ENCODE assay signal across 10 cellular contexts in genomic region chr3:129023909-129024308, GRCh38. TPM values are rescaled to one million over a fixed set of nuclear protein-coding genes. Genes with fewer than 3 reads are reported as not detected.
DNase-seq lines count a peak whose midpoint lies in the region; ATAC-seq, FAIRE-seq and TF ChIP-seq lines count a peak whose summit lies in the region.
"Had no signal": no experiment of that assay in that cellular context is flagged by ENCODE, and none has a peak within 500 bp of the region (broad histone marks: within the 10 kb centered on the region; RNA-seq: fewer than 3 reads in every experiment).

No MANE protein-coding gene starts in this region.

- no peak overlapping the region for H2AFZ ChIP-seq in Karpas-422 (ENCODE audit: low read length)

- no peaks in the 10 kb centered on the region for H3K79me2 ChIP-seq in Karpas-422 (ENCODE audit: low read length)

- H3K9ac ChIP-seq in Karpas-422 (ENCODE audit: low read length), result no peak overlapping the region

- H4K20me1 ChIP-seq in Karpas-422 (ENCODE audit: insufficient read depth, low read depth, low read length), result no peaks in the 10 kb centered on the region

- TF ChIP-seq CTCF in astrocyte of the cerebellum (IDR thresholded peaks at IDR 0.05; ENCODE audit: low read depth, low read length, missing control alignments) (peak; percentile 33), mucosa of descending colon (IDR thresholded peaks at IDR 0.05) (no peak)

- ATAC-seq in mucosa of descending colon (peak; percentile 21), HG02870 (IDR thresholded peaks at IDR 0.05; ENCODE audit: unreplicated experiment) (no peak), GM21825 (IDR thresholded peaks at IDR 0.05; ENCODE audit: unreplicated experiment) (no peak)

- FAIRE-seq in G401.6 (lab: Jason Lieb, UNC), result peak; percentile 61
- FAIRE-seq: endometrium had no signal

- intact Hi-C loops in mucosa of descending colon (cut with DNase I, micrococcal nuclease), result no loop called here

- H3K27ac ChIP-seq in Karpas-422 (ENCODE audit: low read length), result no peak overlapping the region

- in situ Hi-C loops in astrocyte of the cerebellum (cut with HindIII; ENCODE audit: low sequenced_read_pairs), result no loop called here

- H3K36me3 ChIP-seq in Karpas-422 (ENCODE audit: insufficient read depth, low read length), result no peaks in the 10 kb centered on the region
- no peaks in the 10 kb centered on the region for H3K36me3 ChIP-seq in mucosa of descending colon (ENCODE audit: low read depth)

- no peak overlapping the region for H3K4me2 ChIP-seq in Karpas-422 (ENCODE audit: low read depth, low read length, poor library complexity, severe bottlenecking)

- no peaks in the 10 kb centered on the region for H3K27me3 ChIP-seq in Karpas-422 (ENCODE audit: low read length)

- H3K9me3 ChIP-seq in Karpas-422 (ENCODE audit: low read length), result no peaks in the 10 kb centered on the region
- H3K9me3 ChIP-seq in mucosa of descending colon, result no peaks in the 10 kb centered on the region

- H3K4me1 ChIP-seq in Karpas-422 (ENCODE audit: low read length) (peaks cover 13% of the 10 kb centered on the region), mucosa of descending colon (ENCODE audit: low read depth) (peaks cover 7% of the 10 kb centered on the region)

- no peaks in the 10 kb centered on the region for H3K9me2 ChIP-seq in Karpas-422 (replicated peaks; ENCODE audit: insufficient read depth, low read length)

- H3K4me3 ChIP-seq in Karpas-422 (ENCODE audit: low read length), result no peak overlapping the region
- H3K4me3 ChIP-seq in astrocyte of the cerebellum (ENCODE audit: low read depth, low read length), result no peak overlapping the region
- no peak overlapping the region for H3K4me3 ChIP-seq in mucosa of descending colon

- DNase-seq in Karpas-422 (peak; percentile 48), astrocyte of the cerebellum (ENCODE audit: low read depth) (no peak), mucosa of descending colon (peak in 1 of 3 donors; percentile 9), NCI-H1105 treated with DMSO at 0.1 percent for 48 hours (lab: John Stamatoyannopoulos, UW) (no peak), SHP77 treated with DMSO at 0.1 percent for 48 hours (lab: John Stamatoyannopoulos, UW) (no peak)
- DNase-seq: naive B cell had no signal

RNA-seq across cellular contexts. Expression of gene EFCC1, which starts 22.8 kb away (rescaled TPM):
- not detected in 2 replicates for total RNA-seq in Karpas-422 (2014; rRNA removed; shearing (Covaris generic); ENCODE audit: low replicate concordance)
- total RNA-seq in mucosa of descending colon, result 10 to 100 TPM in 1 of 3 donors, 1 to 10 TPM in 2; 1.8 to 12.0 (median 3.6) TPM

RNA-seq across cellular contexts. Expression of gene CFAP92, which starts 30.0 kb away (rescaled TPM):
- total RNA-seq in Karpas-422 (2014; rRNA removed; shearing (Covaris generic); ENCODE audit: low replicate concordance), result not detected in 2 replicates
- 1 to 10 TPM; 1.1 to 1.5 (median 1.3) TPM for total RNA-seq in mucosa of descending colon

RNA-seq across cellular contexts. Expression of gene GP9, which starts 36.7 kb away (rescaled TPM):
- not detected in 2 replicates for total RNA-seq in Karpas-422 (2014; rRNA removed; shearing (Covaris generic); ENCODE audit: low replicate concordance)
- under 1 TPM in 1 of 3 donors, not detected in 2; 0.90 TPM for total RNA-seq in mucosa of descending colon
